Comparison of ENCODE assay signal across 1 cellular context in genomic region chr9:135586601-135587109, GRCh38.
TF ChIP-seq lines count a peak whose summit lies in the region.

No MANE protein-coding gene starts in this region.

TF ChIP-seq in H1, 55 proteins besides CTCF, POLR2A, EP300 and RAD21:
- no peak for TF ChIP-seq ATF3 (IDR thresholded peaks at IDR 0.05; ENCODE audit: insufficient read depth, low read depth, low read length)
- no peak for TF ChIP-seq RNF2 (IDR thresholded peaks at IDR 0.05; ENCODE audit: borderline replicate concordance, low read depth, low read length, missing control alignments, poor library complexity, severe bottlenecking)
- TF ChIP-seq CHD7 (IDR thresholded peaks at IDR 0.05; ENCODE audit: insufficient replicate concordance, low read length), result no peak
